In the genomic region with DNA sequence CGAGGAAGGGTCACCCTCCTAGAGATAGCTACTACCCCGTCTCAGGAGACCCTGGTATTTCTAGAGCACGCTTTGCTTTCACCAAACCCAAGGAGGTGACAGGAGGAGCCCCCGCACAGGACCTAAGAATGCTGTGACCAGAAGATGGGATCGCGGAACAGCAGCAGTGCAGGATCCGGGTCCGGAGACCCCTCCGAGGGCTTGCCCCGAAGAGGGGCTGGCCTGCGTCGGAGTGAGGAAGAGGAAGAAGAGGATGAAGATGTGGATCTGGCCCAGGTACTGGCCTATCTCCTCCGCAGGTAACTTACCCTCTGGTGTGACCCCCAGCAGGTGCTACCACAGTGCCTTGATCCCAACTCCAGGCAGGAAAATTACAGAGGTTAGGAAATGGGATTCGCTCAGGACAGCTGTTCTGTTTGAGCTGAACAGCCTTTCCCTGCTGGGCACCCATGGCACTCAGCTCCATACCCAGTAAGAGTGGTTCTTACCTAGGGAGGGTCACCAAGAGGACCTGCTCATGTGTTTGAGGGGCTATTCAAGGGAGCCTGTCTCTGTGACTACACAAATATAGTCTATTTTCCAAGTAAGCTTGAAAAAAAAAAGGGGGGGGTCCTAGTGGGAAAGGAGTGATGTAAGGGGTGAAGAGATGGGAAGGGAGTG, we compare ENCODE assay signal across 8 cellular contexts. TPM values are rescaled to one million over a fixed set of nuclear protein-coding genes. Genes with fewer than 3 reads are reported as not detected.
DNase-seq lines count a peak whose midpoint lies in the region; ATAC-seq, FAIRE-seq and TF ChIP-seq lines count a peak whose summit lies in the region.

No MANE protein-coding gene starts in this region.

- peaks cover 27% of the 10 kb centered on the region for H3K4me1 ChIP-seq in mononuclear cell (ENCODE audit: insufficient read depth, low read length)

- peaks cover 28% of the 10 kb centered on the region for H3K4me1 Mint-ChIP-seq in stimulated activated naive CD8-positive, alpha-beta T cell treated with anti-CD3 and anti-CD28 coated beads, Interleukin-15, Interleukin-2, amounts not matched to agents 100 ng/mL and 50 ng/mL, for 24 hours (ENCODE audit: low read depth)

- no peaks in the 10 kb centered on the region for H3K9me3 Mint-ChIP-seq in stimulated activated naive CD8-positive, alpha-beta T cell treated with anti-CD3 and anti-CD28 coated beads, Interleukin-15, Interleukin-2, amounts not matched to agents 100 ng/mL and 50 ng/mL, for 24 hours

- H3K36me3 Mint-ChIP-seq in stimulated activated naive CD8-positive, alpha-beta T cell treated with anti-CD3 and anti-CD28 coated beads, Interleukin-15, Interleukin-2, amounts not matched to agents 100 ng/mL and 50 ng/mL, for 24 hours (ENCODE audit: low read depth) = peaks cover 24% of the 10 kb centered on the region

- no peak for DNase-seq in stimulated activated naive CD8-positive, alpha-beta T cell treated with anti-CD3 and anti-CD28 coated beads, Interleukin-15, Interleukin-2, amounts not matched to agents 100 U/mL and 50 U/mL, for 24 hours
- DNase-seq in bronchial epithelial cell (ENCODE audit: low read depth) (no peak), HK-2 (ENCODE audit: unreplicated experiment) (no peak), AG20443 (ENCODE audit: low spot score) (no peak), NCI-H2081 treated with DMSO at 0.1 percent for 48 hours (lab: John Stamatoyannopoulos, UW) (no peak)

- no peaks in the 10 kb centered on the region for H3K9me3 ChIP-seq in mononuclear cell (ENCODE audit: low read depth, low read length)

- TF ChIP-seq CTCF in bronchial epithelial cell (IDR thresholded peaks at IDR 0.05; ENCODE audit: insufficient read depth, low read length, severe bottlenecking) = no peak

- peaks cover 22% of the 10 kb centered on the region for H3K36me3 ChIP-seq in bronchial epithelial cell (ENCODE audit: control insufficient read depth, insufficient read depth, low read length)

- no peaks in the 10 kb centered on the region for H3K27me3 Mint-ChIP-seq in stimulated activated naive CD8-positive, alpha-beta T cell treated with anti-CD3 and anti-CD28 coated beads, Interleukin-15, Interleukin-2, amounts not matched to agents 100 ng/mL and 50 ng/mL, for 24 hours

- H3K27ac Mint-ChIP-seq in stimulated activated naive CD8-positive, alpha-beta T cell treated with anti-CD3 and anti-CD28 coated beads, Interleukin-15, Interleukin-2, amounts not matched to agents 100 ng/mL and 50 ng/mL, for 24 hours = peak overlapping the region; percentile 100

- H3K27me3 ChIP-seq in bronchial epithelial cell (ENCODE audit: control insufficient read depth, insufficient read depth, low read length) = no peaks in the 10 kb centered on the region
- H3K27me3 ChIP-seq in mononuclear cell (ENCODE audit: insufficient read depth, low read length) = no peaks in the 10 kb centered on the region

- no peak for FAIRE-seq in bronchial epithelial cell (lab: Jason Lieb, UNC)

- H3K4me3 Mint-ChIP-seq in stimulated activated naive CD8-positive, alpha-beta T cell treated with anti-CD3 and anti-CD28 coated beads, Interleukin-15, Interleukin-2, amounts not matched to agents 100 ng/mL and 50 ng/mL, for 24 hours = peak overlapping the region; percentile 98

- H3K4me3 ChIP-seq in bronchial epithelial cell (ENCODE audit: low read depth, low read length) = peak overlapping the region; percentile 63
- H3K4me3 ChIP-seq in mononuclear cell (ENCODE audit: low read length) = peak overlapping the region; percentile 87

- ATAC-seq in stimulated activated naive CD8-positive, alpha-beta T cell treated with anti-CD3 and anti-CD28 coated beads, Interleukin-15, Interleukin-2, amounts not matched to agents 100 U/mL and 50 U/mL, for 24 hours = no peak
- no peak for ATAC-seq in GM21360 (IDR thresholded peaks at IDR 0.05; ENCODE audit: unreplicated experiment)

RNA-seq across cellular contexts. Expression of a gene that starts 0.8 kb away (rescaled TPM):
- 0.64 and 0.79 TPM in 2 replicates for total RNA-seq in bronchial epithelial cell
- total RNA-seq in mononuclear cell = 1.2 TPM

RNA-seq across cellular contexts. Expression of a gene that starts 1.0 kb away (rescaled TPM):
- total RNA-seq in bronchial epithelial cell (70.5 and 83.5 TPM in 2 replicates), mononuclear cell (59.1 TPM)

RNA-seq across cellular contexts. Expression of a gene that starts 14.9 kb away (rescaled TPM):
- total RNA-seq in bronchial epithelial cell (0.51 TPM in 1 of 2 replicates, not detected in the other), mononuclear cell (0.42 TPM)

RNA-seq across cellular contexts. Expression of a gene that starts 20.4 kb away (rescaled TPM):
- 65.0 and 71.8 TPM in 2 replicates for total RNA-seq in bronchial epithelial cell
- total RNA-seq in mononuclear cell = 218 TPM

RNA-seq across cellular contexts. Expression of a gene that starts 21.5 kb away (rescaled TPM):
- total RNA-seq in bronchial epithelial cell (84.8 and 223 TPM in 2 replicates), mononuclear cell (4.6 TPM)
